25 cellular contexts compared by ENCODE assay signal in genomic region chr3:63355809-63356208, GRCh38.
DNase-seq lines count a peak whose midpoint lies in the region; ATAC-seq and TF ChIP-seq lines count a peak whose summit lies in the region.
"Had no signal": no experiment of that assay in that cellular context is flagged by ENCODE, and none has a peak within 500 bp of the region (broad histone marks: within the 10 kb centered on the region; RNA-seq: fewer than 3 reads in every experiment).

No MANE protein-coding gene starts in this region.

- H3K4me3 ChIP-seq in skeletal muscle cell (ENCODE audit: low read depth, low read length) = no peak overlapping the region
- no peak overlapping the region for H3K4me3 ChIP-seq in gastrocnemius medialis
- H3K4me3 ChIP-seq: GM23338, HAP-1 had no signal

- TF ChIP-seq CTCF in gastrocnemius medialis (IDR thresholded peaks at IDR 0.05 in 4 of 5, conservative IDR thresholded peaks at IDR 0.05 in 1 of 5) = no peak

- H3K9me3 ChIP-seq in gastrocnemius medialis = no peaks in the 10 kb centered on the region
- H3K9me3 ChIP-seq: HAP-1 had no signal

- DNase-seq in GM03348 (ENCODE audit: low spot score) = peak; percentile 66
- peak; percentile 63 for DNase-seq in RPMI7951 (ENCODE audit: low read depth)
- peak; percentile 75 for DNase-seq in fibroblast of peridontal ligament (ENCODE audit: extremely low read depth)
- peak; percentile 83 for DNase-seq in skeletal muscle cell (ENCODE audit: low read depth)
- no peak for DNase-seq in NCI-H510A (lab: John Stamatoyannopoulos, UW)
- DNase-seq in gastrocnemius medialis = no peak
- DNase-seq: AML-193; C1 segment of cervical spinal cord; CD8-positive, alpha-beta T cell; DMS153; GDM1; IMR-90; NCI-H1092 treated with DMSO at 0.1 percent for 48 hours; NCI-H1436 treated with DMSO at 0.1 percent for 48 hours; NCI-H2029; NCI-H2171; NCI-H526; OCI-M1; Right ventricle myocardium superior; SW 1271 had no signal

- in situ Hi-C loops in gastrocnemius medialis (cut with MboI; ENCODE audit: low sequenced_read_pairs in 4 of 4) = loop anchor here in 1 of 4 donors (10.0 kb wide), 1 partner anchor 459 kb away; the partner anchor contains the start of gene C3orf49

- peaks cover 0 to 4% (median 2%) of the 10 kb centered on the region in 3 donors for H3K27me3 ChIP-seq in gastrocnemius medialis

- H3K4me1 ChIP-seq in gastrocnemius medialis = no peaks in the 10 kb centered on the region
- H3K4me1 ChIP-seq: HAP-1 had no signal

- no peak for TF ChIP-seq POLR2A in gastrocnemius medialis (IDR thresholded peaks at IDR 0.05)

- no peak overlapping the region for H3K27ac ChIP-seq in gastrocnemius medialis
- H3K27ac ChIP-seq: KMS-11 had no signal

- intact Hi-C loops in gastrocnemius medialis (cut with DNase I; ENCODE audit: low total_unique reads) = no loop called here

- no peaks in the 10 kb centered on the region for H3K36me3 ChIP-seq in gastrocnemius medialis
- H3K36me3 ChIP-seq: HAP-1 had no signal

- ATAC-seq in GM18858 (IDR thresholded peaks at IDR 0.05; ENCODE audit: unreplicated experiment) (no peak), HG03354 (IDR thresholded peaks at IDR 0.05; ENCODE audit: poor library complexity, severe bottlenecking, unreplicated experiment) (no peak), gastrocnemius medialis (no peak)
- ATAC-seq: CD8-positive, alpha-beta T cell; GM23338 had no signal

Comparison
In these comparisons a context has a peak if more than half of its experiments do, and no peak if none do; other contexts are left out.
1. DNase-seq: peak in GM03348 (single experiment), RPMI7951 (single experiment), fibroblast of peridontal ligament (single experiment) and skeletal muscle cell (single experiment); none in NCI-H510A (single experiment) and gastrocnemius medialis (0 of 2).